Comparison of ENCODE assay signal across 1 cellular context in the genomic region with DNA sequence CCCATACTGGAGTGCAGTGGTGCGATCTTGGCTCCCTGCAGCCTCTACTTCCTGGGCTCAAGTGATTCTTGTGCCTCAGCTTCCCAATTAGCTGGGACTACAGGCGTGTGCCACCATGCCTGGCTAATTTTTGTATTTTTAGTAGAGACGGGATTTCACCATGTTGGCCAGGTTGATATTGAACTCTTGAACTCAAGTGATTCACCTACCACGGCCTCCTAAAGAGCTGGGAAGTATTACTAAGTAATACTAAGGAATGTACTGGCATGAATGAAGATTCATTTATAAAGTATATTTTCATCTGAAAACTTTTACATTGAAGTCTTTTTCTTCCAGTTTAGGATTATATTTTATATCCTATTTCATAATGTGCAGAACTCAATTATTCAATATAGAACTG.
TF ChIP-seq lines count a peak whose summit lies in the region.

No MANE protein-coding gene starts in this region.

TF ChIP-seq in SK-N-SH, 30 proteins besides CTCF, POLR2A, EP300 and RAD21 (continued from another document):
- TF ChIP-seq, protein P1, sequence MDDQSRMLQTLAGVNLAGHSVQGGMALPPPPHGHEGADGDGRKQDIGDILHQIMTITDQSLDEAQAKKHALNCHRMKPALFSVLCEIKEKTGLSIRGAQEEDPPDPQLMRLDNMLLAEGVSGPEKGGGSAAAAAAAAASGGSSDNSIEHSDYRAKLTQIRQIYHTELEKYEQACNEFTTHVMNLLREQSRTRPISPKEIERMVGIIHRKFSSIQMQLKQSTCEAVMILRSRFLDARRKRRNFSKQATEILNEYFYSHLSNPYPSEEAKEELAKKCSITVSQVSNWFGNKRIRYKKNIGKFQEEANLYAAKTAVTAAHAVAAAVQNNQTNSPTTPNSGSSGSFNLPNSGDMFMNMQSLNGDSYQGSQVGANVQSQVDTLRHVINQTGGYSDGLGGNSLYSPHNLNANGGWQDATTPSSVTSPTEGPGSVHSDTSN (IDR thresholded peaks at IDR 0.05) = no peak
- TF ChIP-seq, protein P2, sequence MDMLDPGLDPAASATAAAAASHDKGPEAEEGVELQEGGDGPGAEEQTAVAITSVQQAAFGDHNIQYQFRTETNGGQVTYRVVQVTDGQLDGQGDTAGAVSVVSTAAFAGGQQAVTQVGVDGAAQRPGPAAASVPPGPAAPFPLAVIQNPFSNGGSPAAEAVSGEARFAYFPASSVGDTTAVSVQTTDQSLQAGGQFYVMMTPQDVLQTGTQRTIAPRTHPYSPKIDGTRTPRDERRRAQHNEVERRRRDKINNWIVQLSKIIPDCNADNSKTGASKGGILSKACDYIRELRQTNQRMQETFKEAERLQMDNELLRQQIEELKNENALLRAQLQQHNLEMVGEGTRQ (IDR thresholded peaks at IDR 0.05; ENCODE audit: borderline replicate concordance, low read depth, low read length) = no peak
- TF ChIP-seq RXRA (IDR thresholded peaks at IDR 0.05; ENCODE audit: borderline replicate concordance, low read depth) = peak; percentile 74; the same call in 1 of the 2 replicates
